In genomic region chr19:29687244-29687896, GRCh38 we compare ENCODE assay signal across 1 cellular context.
TF ChIP-seq lines count a peak whose summit lies in the region.

No MANE protein-coding gene starts in this region.

TF ChIP-seq in HEK293, 187 proteins besides CTCF, POLR2A, EP300 and RAD21 (continued from another document and continues in another):
- TF ChIP-seq OVOL3 (tag by site-specific recombination; IDR thresholded peaks at IDR 0.05) (no peak), ZBTB48 (tag by site-specific recombination; IDR thresholded peaks at IDR 0.05) (peak; percentile 77), ZNF174 (tag by site-specific recombination; IDR thresholded peaks at IDR 0.05) (no peak), ZEB2 (tag by site-specific recombination; IDR thresholded peaks at IDR 0.05) (peak; percentile 89), ZNF221 (tag by site-specific recombination; IDR thresholded peaks at IDR 0.05; ENCODE audit: borderline replicate concordance) (no peak), ZNF292 (tag by site-specific recombination; IDR thresholded peaks at IDR 0.05; ENCODE audit: borderline replicate concordance, low read depth) (no peak), ZNF266 (tag by site-specific recombination; IDR thresholded peaks at IDR 0.05; ENCODE audit: low read depth) (no peak), ZSCAN23 (tag by site-specific recombination; IDR thresholded peaks at IDR 0.05) (no peak), ZNF514 (tag by site-specific recombination; IDR thresholded peaks at IDR 0.05) (no peak), ZNF600 (tag by site-specific recombination; IDR thresholded peaks at IDR 0.05) (no peak; the same call in 1 of the 2 replicates), HOXC10 (CRISPR knock-in tag; IDR thresholded peaks at IDR 0.05) (no peak), MZF1 (tag by site-specific recombination; IDR thresholded peaks at IDR 0.05; ENCODE audit: borderline replicate concordance) (no peak), ZNF530 (tag by site-specific recombination; IDR thresholded peaks at IDR 0.05; ENCODE audit: low read depth) (no peak), ZNF223 (tag by site-specific recombination; IDR thresholded peaks at IDR 0.05) (no peak), ZNF555 (tag by site-specific recombination; conservative IDR thresholded peaks at IDR 0.05) (no peak), ZNF660 (tag by site-specific recombination; IDR thresholded peaks at IDR 0.05) (peak; percentile 93), YY2 (tag by site-specific recombination; IDR thresholded peaks at IDR 0.05) (no peak), ZNF10 (tag by site-specific recombination; IDR thresholded peaks at IDR 0.05) (no peak), ZNF202 (tag by site-specific recombination; IDR thresholded peaks at IDR 0.05; ENCODE audit: borderline replicate concordance) (no peak), ZNF324 (tag by site-specific recombination; IDR thresholded peaks at IDR 0.05) (peak; percentile 65), PRDM2 (tag by site-specific recombination; IDR thresholded peaks at IDR 0.05; ENCODE audit: borderline replicate concordance) (peak; percentile 88; the same call in 1 of the 2 replicates), ZNF274 (IDR thresholded peaks at IDR 0.05; ENCODE audit: low read length) (no peak), ZNF274 (tag by site-specific recombination; IDR thresholded peaks at IDR 0.05; ENCODE audit: borderline replicate concordance) (peak; percentile 34; the same call in 1 of the 2 replicates), KLF1 (tag by site-specific recombination; IDR thresholded peaks at IDR 0.05) (peak; percentile 16; the same call in 1 of the 2 replicates), ZNF280D (tag by site-specific recombination; IDR thresholded peaks at IDR 0.05) (no peak), ZBTB8A (tag by site-specific recombination; IDR thresholded peaks at IDR 0.05) (no peak), ZNF777 (tag by site-specific recombination; IDR thresholded peaks at IDR 0.05; ENCODE audit: borderline replicate concordance) (no peak), SP2 (tag by site-specific recombination; IDR thresholded peaks at IDR 0.05) (no peak; the same call in 1 of the 2 replicates), ZNF112 (tag by site-specific recombination; IDR thresholded peaks at IDR 0.05) (no peak), SP3 (tag by site-specific recombination; IDR thresholded peaks at IDR 0.05) (peak; percentile 76), ZFP69B (tag by site-specific recombination; IDR thresholded peaks at IDR 0.05) (no peak; the same call in 1 of the 2 replicates), ZNF560 (tag by site-specific recombination; IDR thresholded peaks at IDR 0.05; ENCODE audit: borderline replicate concordance) (no peak), ZNF792 (tag by site-specific recombination; IDR thresholded peaks at IDR 0.05) (no peak), ZNF701 (tag by site-specific recombination; IDR thresholded peaks at IDR 0.05) (peak; percentile 52; the same call in 1 of the 2 replicates), ZBTB21 (tag by site-specific recombination; IDR thresholded peaks at IDR 0.05) (peak; percentile 82), PRDM4 (tag by site-specific recombination; IDR thresholded peaks at IDR 0.05) (peak; percentile 96), ZNF211 (tag by site-specific recombination; IDR thresholded peaks at IDR 0.05; ENCODE audit: low read depth) (no peak), ZNF521 (tag by site-specific recombination; IDR thresholded peaks at IDR 0.05) (no peak), ZNF133 (tag by site-specific recombination; IDR thresholded peaks at IDR 0.05) (no peak)
- TF ChIP-seq, protein P1, sequence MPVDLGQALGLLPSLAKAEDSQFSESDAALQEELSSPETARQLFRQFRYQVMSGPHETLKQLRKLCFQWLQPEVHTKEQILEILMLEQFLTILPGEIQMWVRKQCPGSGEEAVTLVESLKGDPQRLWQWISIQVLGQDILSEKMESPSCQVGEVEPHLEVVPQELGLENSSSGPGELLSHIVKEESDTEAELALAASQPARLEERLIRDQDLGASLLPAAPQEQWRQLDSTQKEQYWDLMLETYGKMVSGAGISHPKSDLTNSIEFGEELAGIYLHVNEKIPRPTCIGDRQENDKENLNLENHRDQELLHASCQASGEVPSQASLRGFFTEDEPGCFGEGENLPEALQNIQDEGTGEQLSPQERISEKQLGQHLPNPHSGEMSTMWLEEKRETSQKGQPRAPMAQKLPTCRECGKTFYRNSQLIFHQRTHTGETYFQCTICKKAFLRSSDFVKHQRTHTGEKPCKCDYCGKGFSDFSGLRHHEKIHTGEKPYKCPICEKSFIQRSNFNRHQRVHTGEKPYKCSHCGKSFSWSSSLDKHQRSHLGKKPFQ (tag by site-specific recombination; IDR thresholded peaks at IDR 0.05), result no peak
- TF ChIP-seq, protein P2, sequence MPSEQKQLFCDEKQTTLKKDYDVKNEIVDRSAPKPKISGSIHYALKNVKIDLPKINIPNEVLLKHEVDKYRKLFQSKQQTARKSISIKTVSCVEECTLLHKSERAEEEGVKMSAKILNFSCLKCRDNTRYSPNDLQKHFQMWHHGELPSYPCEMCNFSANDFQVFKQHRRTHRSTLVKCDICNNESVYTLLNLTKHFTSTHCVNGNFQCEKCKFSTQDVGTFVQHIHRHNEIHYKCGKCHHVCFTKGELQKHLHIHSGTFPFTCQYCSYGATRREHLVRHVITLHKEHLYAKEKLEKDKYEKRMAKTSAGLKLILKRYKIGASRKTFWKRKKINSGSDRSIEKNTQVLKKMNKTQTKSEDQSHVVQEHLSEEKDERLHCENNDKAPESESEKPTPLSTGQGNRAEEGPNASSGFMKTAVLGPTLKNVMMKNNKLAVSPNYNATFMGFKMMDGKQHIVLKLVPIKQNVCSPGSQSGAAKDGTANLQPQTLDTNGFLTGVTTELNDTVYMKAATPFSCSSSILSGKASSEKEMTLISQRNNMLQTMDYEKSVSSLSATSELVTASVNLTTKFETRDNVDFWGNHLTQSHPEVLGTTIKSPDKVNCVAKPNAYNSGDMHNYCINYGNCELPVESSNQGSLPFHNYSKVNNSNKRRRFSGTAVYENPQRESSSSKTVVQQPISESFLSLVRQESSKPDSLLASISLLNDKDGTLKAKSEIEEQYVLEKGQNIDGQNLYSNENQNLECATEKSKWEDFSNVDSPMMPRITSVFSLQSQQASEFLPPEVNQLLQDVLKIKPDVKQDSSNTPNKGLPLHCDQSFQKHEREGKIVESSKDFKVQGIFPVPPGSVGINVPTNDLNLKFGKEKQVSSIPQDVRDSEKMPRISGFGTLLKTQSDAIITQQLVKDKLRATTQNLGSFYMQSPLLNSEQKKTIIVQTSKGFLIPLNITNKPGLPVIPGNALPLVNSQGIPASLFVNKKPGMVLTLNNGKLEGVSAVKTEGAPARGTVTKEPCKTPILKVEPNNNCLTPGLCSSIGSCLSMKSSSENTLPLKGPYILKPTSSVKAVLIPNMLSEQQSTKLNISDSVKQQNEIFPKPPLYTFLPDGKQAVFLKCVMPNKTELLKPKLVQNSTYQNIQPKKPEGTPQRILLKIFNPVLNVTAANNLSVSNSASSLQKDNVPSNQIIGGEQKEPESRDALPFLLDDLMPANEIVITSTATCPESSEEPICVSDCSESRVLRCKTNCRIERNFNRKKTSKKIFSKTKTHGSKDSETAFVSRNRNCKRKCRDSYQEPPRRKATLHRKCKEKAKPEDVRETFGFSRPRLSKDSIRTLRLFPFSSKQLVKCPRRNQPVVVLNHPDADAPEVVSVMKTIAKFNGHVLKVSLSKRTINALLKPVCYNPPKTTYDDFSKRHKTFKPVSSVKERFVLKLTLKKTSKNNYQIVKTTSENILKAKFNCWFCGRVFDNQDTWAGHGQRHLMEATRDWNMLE (tag by site-specific recombination; conservative IDR thresholded peaks at IDR 0.05; ENCODE audit: low read depth), result peak; percentile 57
- TF ChIP-seq, protein P3, sequence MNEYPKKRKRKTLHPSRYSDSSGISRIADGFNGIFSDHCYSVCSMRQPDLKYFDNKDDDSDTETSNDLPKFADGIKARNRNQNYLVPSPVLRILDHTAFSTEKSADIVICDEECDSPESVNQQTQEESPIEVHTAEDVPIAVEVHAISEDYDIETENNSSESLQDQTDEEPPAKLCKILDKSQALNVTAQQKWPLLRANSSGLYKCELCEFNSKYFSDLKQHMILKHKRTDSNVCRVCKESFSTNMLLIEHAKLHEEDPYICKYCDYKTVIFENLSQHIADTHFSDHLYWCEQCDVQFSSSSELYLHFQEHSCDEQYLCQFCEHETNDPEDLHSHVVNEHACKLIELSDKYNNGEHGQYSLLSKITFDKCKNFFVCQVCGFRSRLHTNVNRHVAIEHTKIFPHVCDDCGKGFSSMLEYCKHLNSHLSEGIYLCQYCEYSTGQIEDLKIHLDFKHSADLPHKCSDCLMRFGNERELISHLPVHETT (tag by site-specific recombination; IDR thresholded peaks at IDR 0.05), result peak; percentile 23; the same call in 1 of the 2 replicates
- TF ChIP-seq, protein P4, sequence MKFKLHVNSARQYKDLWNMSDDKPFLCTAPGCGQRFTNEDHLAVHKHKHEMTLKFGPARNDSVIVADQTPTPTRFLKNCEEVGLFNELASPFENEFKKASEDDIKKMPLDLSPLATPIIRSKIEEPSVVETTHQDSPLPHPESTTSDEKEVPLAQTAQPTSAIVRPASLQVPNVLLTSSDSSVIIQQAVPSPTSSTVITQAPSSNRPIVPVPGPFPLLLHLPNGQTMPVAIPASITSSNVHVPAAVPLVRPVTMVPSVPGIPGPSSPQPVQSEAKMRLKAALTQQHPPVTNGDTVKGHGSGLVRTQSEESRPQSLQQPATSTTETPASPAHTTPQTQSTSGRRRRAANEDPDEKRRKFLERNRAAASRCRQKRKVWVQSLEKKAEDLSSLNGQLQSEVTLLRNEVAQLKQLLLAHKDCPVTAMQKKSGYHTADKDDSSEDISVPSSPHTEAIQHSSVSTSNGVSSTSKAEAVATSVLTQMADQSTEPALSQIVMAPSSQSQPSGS (tag by site-specific recombination; IDR thresholded peaks at IDR 0.05; ENCODE audit: low read depth), result peak; percentile 53
